ENCODE assay signal across 1 cellular context in the genomic region with DNA sequence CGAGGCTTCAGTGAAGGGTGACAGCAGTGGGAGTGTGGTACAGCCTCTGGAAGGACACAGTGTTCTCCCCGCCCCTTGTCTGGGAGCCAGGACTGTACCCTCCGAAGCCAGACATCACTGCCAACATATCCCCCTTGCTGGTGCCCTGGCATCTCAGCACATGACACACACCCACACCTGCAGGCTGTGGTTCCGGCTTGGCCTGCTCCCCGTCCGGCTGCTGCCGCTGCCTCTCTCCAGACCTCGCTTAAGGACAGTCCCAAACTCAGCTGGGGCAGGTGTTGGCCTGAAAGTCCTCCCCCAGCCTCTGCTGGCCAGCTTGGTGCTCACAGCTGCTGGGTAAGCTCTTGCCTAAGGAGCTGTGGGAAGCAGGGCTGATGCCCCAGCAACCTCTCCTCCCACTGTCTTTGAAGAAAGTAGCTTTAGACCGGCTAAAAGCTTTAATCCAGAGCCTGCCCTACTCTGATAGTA.
TF ChIP-seq lines count a peak whose summit lies in the region.

No MANE protein-coding gene starts in this region.

TF ChIP-seq in HepG2, 621 proteins besides CTCF, POLR2A, EP300 and RAD21:
- TF ChIP-seq RCOR2 (CRISPR knock-in tag; IDR thresholded peaks at IDR 0.05) = no peak
- no peak for TF ChIP-seq ZZZ3 (CRISPR knock-in tag; IDR thresholded peaks at IDR 0.05; ENCODE audit: borderline replicate concordance)
- no peak for TF ChIP-seq TEAD3 (CRISPR knock-in tag; optimal IDR thresholded peaks at IDR 0.05; ENCODE audit: borderline replicate concordance)
- TF ChIP-seq ZNF891 (CRISPR knock-in tag; IDR thresholded peaks at IDR 0.05) = 0 out of 2 replicates have a peak, but pooled peaks have one; percentile 34
- peak; percentile 50 for TF ChIP-seq AGO2 (optimal IDR thresholded peaks at IDR 0.05; ENCODE audit: low read depth, low read length)
TF ChIP-seq in HepG2: peak in this region for 2.
